In genomic region chr6:13566500-13566899, GRCh38 we compare ENCODE assay signal across 20 cellular contexts. TPM values are rescaled to one million over a fixed set of nuclear protein-coding genes. Genes with fewer than 3 reads are reported as not detected.
A peak's percentile ranks its signal among the peaks of the same experiment; 100 is the strongest.
DNase-seq lines count a peak whose midpoint lies in the region; ATAC-seq, FAIRE-seq and TF ChIP-seq lines count a peak whose summit lies in the region.
"Had no signal": no experiment of that assay in that cellular context is flagged by ENCODE, and none has a peak within 500 bp of the region (broad histone marks: within the 10 kb centered on the region; RNA-seq: fewer than 3 reads in every experiment).

No MANE protein-coding gene starts in this region.

- no peak overlapping the region for H3K27ac Mint-ChIP-seq in GM23338
- no peak overlapping the region for H3K27ac Mint-ChIP-seq in stimulated activated naive CD8-positive, alpha-beta T cell treated with anti-CD3 and anti-CD28 coated beads, Interleukin-15, amount 100 ng/mL, for 72 hours
- H3K27ac Mint-ChIP-seq: CD14-positive monocyte; CD4-positive, alpha-beta T cell; CD8-positive, alpha-beta memory T cell had no signal

- no TSS peak for BruUV-seq in K562 (replicated peaks; lab: Mats Ljungman, UMichigan)

- H3K36me3 ChIP-seq in GM23338 (ENCODE audit: insufficient read depth) (no peaks in the 10 kb centered on the region), K562 (ENCODE audit: control insufficient read depth, insufficient read depth, low read length) (no peaks in the 10 kb centered on the region), liver (ENCODE audit: control insufficient read depth in 4 of 4, insufficient read depth in 3 of 4, low read depth in 1 of 4, low read length in 3 of 4) (no peaks in the 10 kb centered on the region)
- H3K36me3 ChIP-seq: BE2C; BLaER1 treated with 17β-estradiol and CSF1 and Interleukin-3, amounts not matched to agents 10 nM and 100 nM had no signal

- H3K4me1 Mint-ChIP-seq in GM23338: peaks cover 8% of the 10 kb centered on the region
- no peaks in the 10 kb centered on the region for H3K4me1 Mint-ChIP-seq in stimulated activated naive CD8-positive, alpha-beta T cell treated with anti-CD3 and anti-CD28 coated beads, Interleukin-15, amount 100 ng/mL, for 72 hours
- H3K4me1 Mint-ChIP-seq: CD8-positive, alpha-beta memory T cell had no signal

- no peak overlapping the region for H3K27ac ChIP-seq in GM23338 (ENCODE audit: low read depth)
- no peak overlapping the region for H3K27ac ChIP-seq in K562 (ENCODE audit: extremely low read depth, low read depth, low read length)
- H3K27ac ChIP-seq in liver (ENCODE audit: low read depth in 1 of 2, low read length in 2 of 2): no peak overlapping the region
- H3K27ac ChIP-seq: 22Rv1; BLaER1 treated with 17β-estradiol and CSF1 and Interleukin-3, amounts not matched to agents 10 nM and 100 nM; GM23248 had no signal

- H4K20me1 ChIP-seq in GM23338 (replicated peaks; ENCODE audit: insufficient read depth) (no peaks in the 10 kb centered on the region), K562 (replicated peaks; ENCODE audit: control insufficient read depth, insufficient read depth, low read length) (no peaks in the 10 kb centered on the region)
- H4K20me1 ChIP-seq: BLaER1 treated with 17β-estradiol and CSF1 and Interleukin-3, amounts not matched to agents 10 nM and 100 nM had no signal

- ATAC-seq in GM23338 (no peak), K562 (no peak)
- ATAC-seq in stimulated activated naive CD8-positive, alpha-beta T cell treated with anti-CD3 and anti-CD28 coated beads, Interleukin-15, amount 100 ng/mL, for 72 hours: no peak
- ATAC-seq: HCT116 had no signal

- H3K27me3 ChIP-seq in GM23338 (ENCODE audit: insufficient read depth) (no peaks in the 10 kb centered on the region), K562 (ENCODE audit: control insufficient read depth in 2 of 2, insufficient read depth in 2 of 2, low read length in 2 of 2) (peaks cover 0 to 11% of the 10 kb centered on the region in 2 experiments; a peak in 1 of 5 replicates), liver (ENCODE audit: control insufficient read depth in 4 of 4, insufficient read depth in 4 of 4, low read length in 3 of 4) (no peaks in the 10 kb centered on the region)
- H3K27me3 ChIP-seq: BE2C; BLaER1 treated with 17β-estradiol and CSF1 and Interleukin-3, amounts not matched to agents 10 nM and 100 nM had no signal

- H3K4me1 ChIP-seq in GM23338 (ENCODE audit: insufficient read depth) (0 out of 2 replicates have a peak, but pooled peaks cover 4% of the 10 kb centered on the region), K562 (replicated peaks in 1 of 2; ENCODE audit: control insufficient read depth in 2 of 2, insufficient read depth in 2 of 2, low read length in 2 of 2) (no peaks in the 10 kb centered on the region), liver (ENCODE audit: control insufficient read depth in 4 of 4, insufficient read depth in 4 of 4, low read length in 3 of 4) (peaks cover 2 to 37% (median 11%) of the 10 kb centered on the region in 4 donors)
- H3K4me1 ChIP-seq: BE2C had no signal

- H3K27me3 Mint-ChIP-seq in GM23338 (ENCODE audit: insufficient read depth, low read depth, poor library complexity): peaks cover 2% of the 10 kb centered on the region
- H3K27me3 Mint-ChIP-seq in stimulated activated naive CD8-positive, alpha-beta T cell treated with anti-CD3 and anti-CD28 coated beads, Interleukin-15, amount 100 ng/mL, for 72 hours: no peaks in the 10 kb centered on the region
- H3K27me3 Mint-ChIP-seq: CD4-positive, alpha-beta T cell had no signal

- H3K36me3 Mint-ChIP-seq in GM23338 (ENCODE audit: low read depth): no peaks in the 10 kb centered on the region
- H3K36me3 Mint-ChIP-seq: CD14-positive monocyte had no signal

- no peaks in the 10 kb centered on the region for H3K9me2 ChIP-seq in GM23338 (ENCODE audit: insufficient read depth)

- H3K4me2 ChIP-seq in GM23338 (no peak overlapping the region), K562 (ENCODE audit: insufficient read depth, low read length) (no peak overlapping the region)
- H3K4me2 ChIP-seq: BLaER1 treated with 17β-estradiol and CSF1 and Interleukin-3, amounts not matched to agents 10 nM and 100 nM had no signal

- TF ChIP-seq EP300 in K562 (IDR thresholded peaks at IDR 0.05; ENCODE audit: low read length): no peak

- in situ Hi-C loops in K562 (cut with MboI): no loop called here

- no peak overlapping the region for H3K4me3 ChIP-seq in GM23338
- H3K4me3 ChIP-seq in K562: no peak overlapping the region
- no peak overlapping the region for H3K4me3 ChIP-seq in liver (ENCODE audit: low read depth in 1 of 3, low read length in 3 of 3)
- H3K4me3 ChIP-seq: BLaER1 treated with 17β-estradiol and CSF1 and Interleukin-3, amounts not matched to agents 10 nM and 100 nM; GM23248 had no signal

- intact Hi-C loops in K562 (cut with micrococcal nuclease): no loop called here

- POLR2A ChIA-PET in K562 (lab: Yijun Ruan, JAX): interaction anchor here (0.6 kb wide), 1 partner anchor 108 kb away, joined by 3 read pairs; no protein-coding TSS in a partner anchor

- H3K9me3 Mint-ChIP-seq in GM23338: no peaks in the 10 kb centered on the region
- H3K9me3 Mint-ChIP-seq in stimulated activated naive CD8-positive, alpha-beta T cell treated with anti-CD3 and anti-CD28 coated beads, Interleukin-15, amount 100 ng/mL, for 72 hours: no peaks in the 10 kb centered on the region
- H3K9me3 Mint-ChIP-seq: CD4-positive, alpha-beta T cell; CD8-positive, alpha-beta memory T cell; H9 had no signal

- no peaks in the 10 kb centered on the region for H3K9me3 ChIP-seq in K562 (replicated peaks; ENCODE audit: control insufficient read depth, insufficient read depth, low read depth, low read length)
- H3K9me3 ChIP-seq in liver (ENCODE audit: control insufficient read depth in 4 of 4, low read length in 3 of 4): no peaks in the 10 kb centered on the region
- H3K9me3 ChIP-seq: BE2C; BLaER1 treated with 17β-estradiol and CSF1 and Interleukin-3, amounts not matched to agents 10 nM and 100 nM had no signal

- 12% methylated on average over 3 of the region's 3 CpGs for WGBS in K562 (ENCODE audit: insufficient coverage, low coverage, missing lambda C conversion rate)
- WGBS in liver: 87% methylated on average over 3 of the region's 3 CpGs

- no peak for DNase-seq in GM23338 (ENCODE audit: low spot score)
- no peak for DNase-seq in K562 (ENCODE audit: extremely low read depth in 1 of 4, low spot score in 3 of 4)
- DNase-seq in DMS 273 treated with DMSO at 0.1 percent for 48 hours (lab: John Stamatoyannopoulos, UW): no peak
- DNase-seq in stimulated activated naive CD8-positive, alpha-beta T cell treated with anti-CD3 and anti-CD28 coated beads, Interleukin-15, amount 100 ng/mL, for 72 hours: no peak
- DNase-seq in GM19240 (ENCODE audit: insufficient read length, low spot score): no peak
- DNase-seq: BE2C; CD4-positive, alpha-beta T cell; CD8-positive, alpha-beta memory T cell; DND-41; GM23248; H9 had no signal

- H3F3A ChIP-seq in GM23338 (replicated peaks; ENCODE audit: low read depth): no peaks in the 10 kb centered on the region

- H3K4me3 Mint-ChIP-seq in GM23338: no peak overlapping the region
- H3K4me3 Mint-ChIP-seq in stimulated activated naive CD8-positive, alpha-beta T cell treated with anti-CD3 and anti-CD28 coated beads, Interleukin-15, amount 100 ng/mL, for 72 hours: no peak overlapping the region
- H3K4me3 Mint-ChIP-seq: CD14-positive monocyte; CD4-positive, alpha-beta T cell; CD8-positive, alpha-beta memory T cell; H9 had no signal

- no peak for FAIRE-seq in K562 (lab: Jason Lieb, UNC)
- FAIRE-seq: A204.1, D721Med, G401.6, GM12892 had no signal

- H3K9me1 ChIP-seq in K562 (ENCODE audit: control insufficient read depth, insufficient read depth, low read length): no peaks in the 10 kb centered on the region

- H3K79me2 ChIP-seq in GM23338 (replicated peaks; ENCODE audit: insufficient read depth): no peaks in the 10 kb centered on the region
- no peaks in the 10 kb centered on the region for H3K79me2 ChIP-seq in K562 (ENCODE audit: control insufficient read depth, insufficient read depth, low read length)

- TF ChIP-seq CTCF in GM23338 (conservative IDR thresholded peaks at IDR 0.05; ENCODE audit: low read depth in 2 of 2): no peak
- TF ChIP-seq CTCF in K562 (IDR thresholded peaks at IDR 0.05 in 2 of 3, conservative IDR thresholded peaks at IDR 0.05 in 1 of 3; ENCODE audit: insufficient read depth in 2 of 3, low read depth in 1 of 3, low read length in 3 of 3): no peak
- TF ChIP-seq CTCF in liver (IDR thresholded peaks at IDR 0.05; ENCODE audit: low read depth, low read length, missing input control): no peak

- CTCF ChIA-PET in K562 (lab: Yijun Ruan, JAX; ENCODE audit: low intra/inter-chr PET ratio): no interaction called here

- TF ChIP-seq RAD21 in K562 (CRISPR knock-in tag; conservative IDR thresholded peaks at IDR 0.05 in 1 of 2, IDR thresholded peaks at IDR 0.05 in 1 of 2) (no peak), liver (IDR thresholded peaks at IDR 0.05) (no peak)

- H2AFZ ChIP-seq in GM23338 (0 out of 2 replicates have a peak overlapping the region, but pooled peaks have one; percentile 26), K562 (ENCODE audit: low read depth, low read length) (no peak overlapping the region)
- H2AFZ ChIP-seq: GM23248 had no signal

- H3K9ac ChIP-seq in K562 (ENCODE audit: insufficient read depth in 1 of 2, low read depth in 2 of 2, low read length in 2 of 2): no peak overlapping the region
- H3K9ac ChIP-seq in liver (ENCODE audit: low read depth in 1 of 2, low read length in 2 of 2): no peak overlapping the region
- H3K9ac ChIP-seq: BLaER1 treated with 17β-estradiol and CSF1 and Interleukin-3, amounts not matched to agents 10 nM and 100 nM; GM23248 had no signal

- no peak for TF ChIP-seq POLR2A in K562 (conservative IDR thresholded peaks at IDR 0.05)

RNA-seq across cellular contexts. Expression of gene SIRT5, which starts 7.9 kb away (rescaled TPM):
- 11.8 and 13.1 TPM in 2 replicates for total RNA-seq in GM23338 (2014; rRNA removed; shearing (Covaris generic))
- polyA plus RNA-seq in GM23338 (2016; fragmentation: Nextera tagmentation; extraction: Ambion mirVana) (7.4 and 9.8 TPM in 2 replicates), K562 (2011; rRNA removed) (9.2 and 11.4 TPM in 2 replicates), K562 (2014; fragmentation: Illumina TruSeq; extraction: Trizol) (12.5 and 15.7 TPM in 2 replicates), K562 (2014; fragmentation: Nextera tagmentation; extraction: Ambion mirVana) (1 to 10 TPM; 2.1 to 2.3 TPM), K562 (2014; rRNA removed) (11.7 and 15.7 TPM in 2 replicates), liver (1 to 10 TPM; 7.5 to 8.1 TPM)
- 14.1 and 21.0 TPM in 2 replicates for total RNA-seq in K562 (2011; cell fraction: chromatin; rRNA removed; ENCODE audit: low replicate concordance)
- total RNA-seq in K562 (2011; cell fraction: nucleolus; rRNA removed): 9.3 and 10.0 TPM in 2 replicates
- 16.4 and 25.4 TPM in 2 replicates for total RNA-seq in K562 (2011; cell fraction: nucleoplasm; rRNA removed)
- total RNA-seq in K562 (2014; rRNA removed) (7.4 and 8.6 TPM in 2 replicates), K562 (2014; rRNA removed; fragmentation: Illumina TruSeq; extraction: Trizol) (11.6 and 15.0 TPM in 2 replicates), K562 (2015; rRNA removed; fragmentation: Illumina TruSeq; extraction: Trizol) (10.0 and 13.4 TPM in 2 replicates), K562 (2021) (8.6 and 8.7 TPM in 2 replicates), liver (10 to 100 TPM in 1 of 2 donors, 1 to 10 TPM in 1; 9.6 to 12.6 TPM)
- 7.1 and 7.7 TPM in 2 replicates for polyA plus RNA-seq in K562 (2011; cell fraction: cytosol; rRNA removed)
- polyA plus RNA-seq in K562 (2011; cell fraction: nucleus; rRNA removed): 11.8 and 16.3 TPM in 2 replicates
- polyA plus RNA-seq in K562 (2012): 9.1 and 15.2 TPM in 2 replicates
- 6.5 TPM in 2 replicates for polyA minus RNA-seq in K562 (2011; rRNA and poly(A)+ RNA removed)
- 3.3 and 3.4 TPM in 2 replicates for polyA minus RNA-seq in K562 (2011; cell fraction: cytosol; rRNA and poly(A)+ RNA removed)
- polyA minus RNA-seq in K562 (2011; cell fraction: nucleus; rRNA and poly(A)+ RNA removed): 7.8 and 8.2 TPM in 2 replicates

RNA-seq across cellular contexts. Expression of gene NOL7, which starts 48.6 kb away (rescaled TPM):
- total RNA-seq in GM23338 (2014; rRNA removed; shearing (Covaris generic)): 97.2 and 110 TPM in 2 replicates
- polyA plus RNA-seq in GM23338 (2016; fragmentation: Nextera tagmentation; extraction: Ambion mirVana) (251 and 253 TPM in 2 replicates), K562 (2011; rRNA removed) (47.0 and 79.2 TPM in 2 replicates), K562 (2014; fragmentation: Illumina TruSeq; extraction: Trizol) (157 and 177 TPM in 2 replicates), K562 (2014; fragmentation: Nextera tagmentation; extraction: Ambion mirVana) (10 to 100 TPM; 19.4 to 23.4 TPM), K562 (2014; rRNA removed) (214 TPM in 2 replicates), liver (10 to 100 TPM; 27.1 to 34.9 TPM)
- 19.4 and 35.8 TPM in 2 replicates for total RNA-seq in K562 (2011; cell fraction: chromatin; rRNA removed; ENCODE audit: low replicate concordance)
- 26.6 and 26.8 TPM in 2 replicates for total RNA-seq in K562 (2011; cell fraction: nucleolus; rRNA removed)
- 28.4 and 33.0 TPM in 2 replicates for total RNA-seq in K562 (2011; cell fraction: nucleoplasm; rRNA removed)
- total RNA-seq in K562 (2014; rRNA removed) (199 and 235 TPM in 2 replicates), K562 (2014; rRNA removed; fragmentation: Illumina TruSeq; extraction: Trizol) (167 and 196 TPM in 2 replicates), K562 (2015; rRNA removed; fragmentation: Illumina TruSeq; extraction: Trizol) (159 and 162 TPM in 2 replicates), K562 (2021) (137 and 146 TPM in 2 replicates), liver (10 to 100 TPM; 25.6 to 43.0 TPM)
- 31.3 and 35.5 TPM in 2 replicates for polyA plus RNA-seq in K562 (2011; cell fraction: cytosol; rRNA removed)
- polyA plus RNA-seq in K562 (2011; cell fraction: nucleus; rRNA removed): 23.3 and 29.9 TPM in 2 replicates
- 125 and 138 TPM in 2 replicates for polyA plus RNA-seq in K562 (2012)
- 22.9 and 25.8 TPM in 2 replicates for polyA minus RNA-seq in K562 (2011; rRNA and poly(A)+ RNA removed)
- 20.5 and 24.8 TPM in 2 replicates for polyA minus RNA-seq in K562 (2011; cell fraction: cytosol; rRNA and poly(A)+ RNA removed)
- polyA minus RNA-seq in K562 (2011; cell fraction: nucleus; rRNA and poly(A)+ RNA removed): 17.0 and 21.9 TPM in 2 replicates
